ENCODE assay signal across 16 cellular contexts in genomic region chr3:129598484-129598883, GRCh38. TPM values are rescaled to one million over a fixed set of nuclear protein-coding genes. Genes with fewer than 3 reads are reported as not detected.
A peak's percentile ranks its signal among the peaks of the same experiment; 100 is the strongest.
DNase-seq lines count a peak whose midpoint lies in the region; ATAC-seq, FAIRE-seq and TF ChIP-seq lines count a peak whose summit lies in the region.
"Had no signal": no experiment of that assay in that cellular context is flagged by ENCODE, and none has a peak within 500 bp of the region (broad histone marks: within the 10 kb centered on the region; RNA-seq: fewer than 3 reads in every experiment).

No MANE protein-coding gene starts in this region.

- H3K4me3 ChIP-seq in K562 (no peak overlapping the region), liver (ENCODE audit: low read depth in 1 of 3, low read length in 3 of 3) (no peak overlapping the region), stomach (no peak overlapping the region)

- H3K4me2 ChIP-seq in H9 (ENCODE audit: insufficient read depth, insufficient read length, low read length) (no peak overlapping the region), K562 (ENCODE audit: insufficient read depth, low read length) (no peak overlapping the region)

- H3K4me3 Mint-ChIP-seq in H9, result 0 out of 5 replicates have a peak overlapping the region, but pooled peaks of 1 of the 2 experiments have one; percentile 26
- H3K4me3 Mint-ChIP-seq: activated T-helper 1 cell treated with anti-CD3 and anti-CD28 coated beads, Interleukin-12 subunit alpha, Interleukin-12 subunit beta, Interleukin-2, Interleukin-4 antibody, amounts not matched to agents 30 ng/mL and 10 ng/mL and 1 ng/mL, durations not matched to agents 14 hours and 24 hours and 36 hours had no signal

- H3K27ac Mint-ChIP-seq in H9, result peak overlapping the region; percentile 6 to 94 (median 83); a peak in 3 of 7 replicates
- H3K27ac Mint-ChIP-seq: activated T-helper 1 cell treated with anti-CD3 and anti-CD28 coated beads, Interleukin-12 subunit alpha, Interleukin-12 subunit beta, Interleukin-2, Interleukin-4 antibody, amounts not matched to agents 30 ng/mL and 10 ng/mL and 1 ng/mL, durations not matched to agents 14 hours and 24 hours and 36 hours had no signal

- H3K4me1 ChIP-seq in H9 (ENCODE audit: insufficient read depth, low read length), result peaks cover 4% of the 10 kb centered on the region; the same call in 1 of the 2 replicates
- H3K4me1 ChIP-seq in K562 (replicated peaks in 1 of 2; ENCODE audit: control insufficient read depth in 2 of 2, insufficient read depth in 2 of 2, low read length in 2 of 2), result peaks cover 35 to 70% of the 10 kb centered on the region in 2 experiments
- peaks cover 8 to 51% (median 25%) of the 10 kb centered on the region in 4 donors for H3K4me1 ChIP-seq in liver (ENCODE audit: control insufficient read depth in 4 of 4, insufficient read depth in 4 of 4, low read length in 3 of 4)
- H3K4me1 ChIP-seq in stomach, result peaks cover 74 to 100% (median 89%) of the 10 kb centered on the region in 4 donors

- no peak overlapping the region for H3K14ac ChIP-seq in H9 (ENCODE audit: insufficient read depth, low read length)

- no peak overlapping the region for H3K56ac ChIP-seq in H9 (ENCODE audit: insufficient read length, low read depth, low read length)

- TF ChIP-seq EP300 in K562 (IDR thresholded peaks at IDR 0.05; ENCODE audit: low read length), result no peak
- TF ChIP-seq EP300 in stomach (IDR thresholded peaks at IDR 0.05), result no peak

- H2BK20ac ChIP-seq in H9 (ENCODE audit: low read depth, low read length, poor library complexity, severe bottlenecking), result no peak overlapping the region

- ATAC-seq in K562, result no peak
- ATAC-seq: naive thymus-derived CD4-positive, alpha-beta T cell had no signal

- no peaks in the 10 kb centered on the region for H4K20me1 ChIP-seq in H9 (ENCODE audit: control insufficient read depth, insufficient read depth, insufficient read length)
- peaks cover 4% of the 10 kb centered on the region; the same call in 1 of the 2 replicates for H4K20me1 ChIP-seq in K562 (replicated peaks; ENCODE audit: control insufficient read depth, insufficient read depth, low read length)

- CTCF ChIA-PET in K562 (lab: Yijun Ruan, JAX; ENCODE audit: low intra/inter-chr PET ratio), result no interaction called here

- H2BK15ac ChIP-seq in H9 (ENCODE audit: low read depth, low read length), result no peak overlapping the region

- H3K79me2 ChIP-seq in H9 (ENCODE audit: insufficient read depth, low read length), result peaks cover 3% of the 10 kb centered on the region; the same call in 1 of the 2 replicates
- H3K79me2 ChIP-seq in K562 (ENCODE audit: control insufficient read depth, insufficient read depth, low read length), result peaks cover 75% of the 10 kb centered on the region

- H3K79me1 ChIP-seq in H9 (ENCODE audit: insufficient read depth, low read depth, low read length, poor library complexity, severe bottlenecking), result no peaks in the 10 kb centered on the region

- POLR2A ChIA-PET in K562 (lab: Yijun Ruan, JAX), result no interaction called here

- BruUV-seq in K562 (replicated peaks; lab: Mats Ljungman, UMichigan), result no TSS peak

- no peak overlapping the region for H2BK120ac ChIP-seq in H9 (ENCODE audit: low read depth, low read length, poor library complexity, severe bottlenecking)

- TF ChIP-seq POLR2A in K562 (conservative IDR thresholded peaks at IDR 0.05) (no peak), stomach (IDR thresholded peaks at IDR 0.05) (no peak)

- in situ Hi-C loops in K562 (cut with MboI), result no loop called here

- DNase-seq in H9, result no peak
- DNase-seq in K562 (ENCODE audit: extremely low read depth in 1 of 4, low spot score in 3 of 4), result no peak
- DNase-seq in stomach, result no peak
- DNase-seq in NCI-H2171 treated with DMSO at 0.1 percent for 48 hours (lab: John Stamatoyannopoulos, UW), result no peak
- DNase-seq in activated gamma-delta T cell treated with Interleukin-2 at 50 U/mL for 16 hours, result no peak
- DNase-seq in SHP77 (lab: John Stamatoyannopoulos, UW), result no peak
- DNase-seq in D341Med (ENCODE audit: low spot score), result no peak
- DNase-seq: activated CD4-positive, alpha-beta T cell treated with anti-CD3 and anti-CD28 coated beads for 1 hour; KBM-7; naive thymus-derived CD4-positive, alpha-beta T cell; NCI-H1930; stimulated activated CD4-positive, alpha-beta T cell treated with anti-CD3 and anti-CD28 coated beads, Interleukin-12 subunit alpha, Interleukin-12 subunit beta, amount 100 ng/mL, for 4 hours had no signal

- H3K27me3 Mint-ChIP-seq in H9 (ENCODE audit: low read depth), result peaks cover 3% of the 10 kb centered on the region

- intact Hi-C loops in K562 (cut with micrococcal nuclease) (no loop called here), stomach (cut with DNase I; ENCODE audit: low total_unique reads) (no loop called here)

- H4K8ac ChIP-seq in H9 (replicated peaks; ENCODE audit: insufficient read length, low read depth, low read length), result no peak overlapping the region

- no peaks in the 10 kb centered on the region for H3K27me3 ChIP-seq in H9 (ENCODE audit: insufficient read depth, low read length)
- H3K27me3 ChIP-seq in K562 (ENCODE audit: control insufficient read depth in 2 of 2, insufficient read depth in 2 of 2, low read length in 2 of 2), result no peaks in the 10 kb centered on the region
- no peaks in the 10 kb centered on the region for H3K27me3 ChIP-seq in liver (ENCODE audit: control insufficient read depth in 4 of 4, insufficient read depth in 4 of 4, low read length in 3 of 4)
- no peaks in the 10 kb centered on the region for H3K27me3 ChIP-seq in stomach

- no peak overlapping the region for H3K4ac ChIP-seq in H9 (ENCODE audit: low read depth, low read length)

- H4K91ac ChIP-seq in H9 (ENCODE audit: insufficient read length, low read depth, low read length), result no peak overlapping the region

- no peak overlapping the region for H2BK5ac ChIP-seq in H9 (ENCODE audit: insufficient read length, low read length)

- TF ChIP-seq CTCF in H9 (conservative IDR thresholded peaks at IDR 0.05) (no peak), K562 (IDR thresholded peaks at IDR 0.05 in 2 of 3, conservative IDR thresholded peaks at IDR 0.05 in 1 of 3; ENCODE audit: insufficient read depth in 2 of 3, low read depth in 1 of 3, low read length in 3 of 3) (no peak), liver (IDR thresholded peaks at IDR 0.05; ENCODE audit: low read depth, low read length, missing input control) (no peak), stomach (IDR thresholded peaks at IDR 0.05) (no peak)

- H2AFZ ChIP-seq in H9 (ENCODE audit: low read length) (no peak overlapping the region), K562 (ENCODE audit: low read depth, low read length) (no peak overlapping the region)

- H2BK12ac ChIP-seq in H9 (ENCODE audit: insufficient read length, low read depth, low read length), result no peak overlapping the region

- no CpG with 5 or more reads among the region's 11 CpGs for WGBS in H9 (ENCODE audit: extremely low coverage, insufficient read length, low lambda C conversion rate)
- WGBS in K562 (ENCODE audit: insufficient coverage, low coverage, missing lambda C conversion rate), result 89% methylated on average over 7 of the region's 11 CpGs
- WGBS in liver, result 84% methylated on average over 11 of the region's 11 CpGs
- 82 to 92% (median 89%) methylated on average over 8 to 11 of the region's 11 CpGs for WGBS in stomach, 5 donors

- no peaks in the 10 kb centered on the region for H3K9me1 ChIP-seq in K562 (ENCODE audit: control insufficient read depth, insufficient read depth, low read length)

- H4K5ac ChIP-seq in H9 (ENCODE audit: insufficient read length, low read depth, low read length), result no peak overlapping the region

- peaks cover 5% of the 10 kb centered on the region; the same call in 1 of the 3 replicates for H3K36me3 ChIP-seq in K562 (ENCODE audit: control insufficient read depth, insufficient read depth, low read length)
- no peaks in the 10 kb centered on the region for H3K36me3 ChIP-seq in liver (ENCODE audit: control insufficient read depth in 4 of 4, insufficient read depth in 3 of 4, low read depth in 1 of 4, low read length in 3 of 4)
- H3K36me3 ChIP-seq in stomach, result peaks cover 0 to 3% (median 0%) of the 10 kb centered on the region in 4 donors

- H2AK5ac ChIP-seq in H9 (ENCODE audit: insufficient read length, low read length), result no peak overlapping the region

- H3T11ph ChIP-seq in H9 (ENCODE audit: low read length), result no peak overlapping the region

- peaks cover 0 to 2% of the 10 kb centered on the region in 2 experiments; a peak in 1 of 5 replicates for H3K9me3 Mint-ChIP-seq in H9
- H3K9me3 Mint-ChIP-seq: activated T-helper 1 cell treated with anti-CD3 and anti-CD28 coated beads, Interleukin-12 subunit alpha, Interleukin-12 subunit beta, Interleukin-2, Interleukin-4 antibody, amounts not matched to agents 30 ng/mL and 10 ng/mL and 1 ng/mL, durations not matched to agents 14 hours and 24 hours and 36 hours; naive thymus-derived CD4-positive, alpha-beta T cell had no signal

- no peaks in the 10 kb centered on the region for H3K23me2 ChIP-seq in H9 (ENCODE audit: insufficient read length, low read depth, low read length, poor library complexity, severe bottlenecking)

- H3K18ac ChIP-seq in H9 (ENCODE audit: insufficient read length, low read depth, low read length), result no peak overlapping the region

- no peak overlapping the region for H3K23ac ChIP-seq in H9 (ENCODE audit: insufficient read length, low read depth, low read length)

- H3K9ac ChIP-seq in H9 (ENCODE audit: extremely low read depth, insufficient read length, low read length), result no peak overlapping the region
- H3K9ac ChIP-seq in K562 (ENCODE audit: insufficient read depth in 1 of 2, low read depth in 2 of 2, low read length in 2 of 2), result peak overlapping the region in 1 of 2 experiments; percentile 72; a peak in 1 of 4 replicates
- H3K9ac ChIP-seq in liver (ENCODE audit: low read depth in 1 of 2, low read length in 2 of 2), result no peak overlapping the region

- TF ChIP-seq RAD21 in K562 (CRISPR knock-in tag; conservative IDR thresholded peaks at IDR 0.05 in 1 of 2, IDR thresholded peaks at IDR 0.05 in 1 of 2) (no peak), liver (IDR thresholded peaks at IDR 0.05) (no peak)

- H3K27ac ChIP-seq in H9 (ENCODE audit: insufficient read length, low read depth, low read length) (no peak overlapping the region), K562 (ENCODE audit: extremely low read depth, low read depth, low read length) (no peak overlapping the region; the same call in 2 of the 3 replicates), liver (ENCODE audit: low read depth in 1 of 2, low read length in 2 of 2) (peak overlapping the region; percentile 75 to 78), stomach (peak overlapping the region; percentile 62 to 88 (median 81))
- H3K27ac ChIP-seq: epithelial cell of prostate had no signal

- no peak for FAIRE-seq in K562 (lab: Jason Lieb, UNC)
- FAIRE-seq: G401.6 had no signal

- H3K36me3 Mint-ChIP-seq in H9 (ENCODE audit: insufficient read depth in 1 of 3, low read depth in 3 of 3), result peaks cover 0 to 1% (median 0%) of the 10 kb centered on the region in 3 experiments; a peak in 2 of 7 replicates
- H3K36me3 Mint-ChIP-seq: naive thymus-derived CD4-positive, alpha-beta T cell had no signal

- peaks cover 67 to 85% of the 10 kb centered on the region in 2 experiments for H3K4me1 Mint-ChIP-seq in H9

- H3K9me3 ChIP-seq in H9 (ENCODE audit: control insufficient read depth, low read depth, low read length) (no peaks in the 10 kb centered on the region), K562 (replicated peaks; ENCODE audit: control insufficient read depth, insufficient read depth, low read depth, low read length) (no peaks in the 10 kb centered on the region), liver (ENCODE audit: control insufficient read depth in 4 of 4, low read length in 3 of 4) (no peaks in the 10 kb centered on the region), stomach (no peaks in the 10 kb centered on the region)

RNA-seq across cellular contexts. Expression of gene PLXND1, which starts 8.0 kb away (rescaled TPM):
- total RNA-seq in H9 (2021), result 48.4 and 50.9 TPM in 2 replicates
- 63.2 and 146 TPM in 2 replicates for total RNA-seq in K562 (2011; cell fraction: chromatin; rRNA removed; ENCODE audit: low replicate concordance)
- 60.7 and 67.2 TPM in 2 replicates for total RNA-seq in K562 (2011; cell fraction: nucleolus; rRNA removed)
- total RNA-seq in K562 (2011; cell fraction: nucleoplasm; rRNA removed), result 60.1 and 91.1 TPM in 2 replicates
- total RNA-seq in K562 (2014; rRNA removed), result 10.6 and 17.2 TPM in 2 replicates
- 8.4 and 11.2 TPM in 2 replicates for total RNA-seq in K562 (2014; rRNA removed; fragmentation: Illumina TruSeq; extraction: Trizol)
- total RNA-seq in K562 (2015; rRNA removed; fragmentation: Illumina TruSeq; extraction: Trizol), result 18.6 and 18.8 TPM in 2 replicates
- 28.1 and 28.2 TPM in 2 replicates for total RNA-seq in K562 (2021)
- 14.0 and 18.1 TPM in 2 replicates for polyA plus RNA-seq in K562 (2011; rRNA removed)
- polyA plus RNA-seq in K562 (2011; cell fraction: cytosol; rRNA removed), result 16.9 and 18.1 TPM in 2 replicates
- 98.5 and 119 TPM in 2 replicates for polyA plus RNA-seq in K562 (2011; cell fraction: nucleus; rRNA removed)
- polyA plus RNA-seq in K562 (2012), result 27.6 and 28.7 TPM in 2 replicates
- polyA plus RNA-seq in K562 (2014; fragmentation: Illumina TruSeq; extraction: Trizol), result 28.8 and 33.3 TPM in 2 replicates
- under 1 TPM; 0.34 to 0.70 TPM for polyA plus RNA-seq in K562 (2014; fragmentation: Nextera tagmentation; extraction: Ambion mirVana)
- polyA plus RNA-seq in K562 (2014; rRNA removed), result 24.8 and 24.9 TPM in 2 replicates
- polyA minus RNA-seq in K562 (2011; rRNA and poly(A)+ RNA removed), result 10.0 and 13.0 TPM in 2 replicates
- 16.8 and 20.7 TPM in 2 replicates for polyA minus RNA-seq in K562 (2011; cell fraction: cytosol; rRNA and poly(A)+ RNA removed)
- 24.2 and 31.4 TPM in 2 replicates for polyA minus RNA-seq in K562 (2011; cell fraction: nucleus; rRNA and poly(A)+ RNA removed)
- total RNA-seq in liver, result 10 to 100 TPM; 39.4 to 50.2 TPM
- polyA plus RNA-seq in liver, result 10 to 100 TPM; 10.4 to 26.2 TPM
- total RNA-seq in stomach, result 100 to 1,000 TPM in 2 of 5 donors, 10 to 100 TPM in 3; 53.1 to 251 (median 65.2) TPM
- polyA plus RNA-seq in stomach, result 10 to 100 TPM; 22.6 to 44.7 (median 32.0) TPM

RNA-seq across cellular contexts. Expression of gene H1-8, which starts 55.5 kb away (rescaled TPM):
- total RNA-seq in H9 (2021), result not detected in 2 replicates
- total RNA-seq in K562 (2011; cell fraction: chromatin; rRNA removed; ENCODE audit: low replicate concordance), result not detected in 2 replicates
- total RNA-seq in K562 (2011; cell fraction: nucleolus; rRNA removed), result not detected in 2 replicates
- not detected in 2 replicates for total RNA-seq in K562 (2011; cell fraction: nucleoplasm; rRNA removed)
- not detected in 2 replicates for total RNA-seq in K562 (2014; rRNA removed)
- total RNA-seq in K562 (2014; rRNA removed; fragmentation: Illumina TruSeq; extraction: Trizol), result not detected in 2 replicates
- total RNA-seq in K562 (2015; rRNA removed; fragmentation: Illumina TruSeq; extraction: Trizol), result not detected in 2 replicates
- total RNA-seq in K562 (2021), result not detected in 2 replicates
- not detected in 2 replicates for polyA plus RNA-seq in K562 (2011; rRNA removed)
- not detected in 2 replicates for polyA plus RNA-seq in K562 (2011; cell fraction: cytosol; rRNA removed)
- polyA plus RNA-seq in K562 (2011; cell fraction: nucleus; rRNA removed), result not detected in 2 replicates
- not detected in 2 replicates for polyA plus RNA-seq in K562 (2012)
- polyA plus RNA-seq in K562 (2014; fragmentation: Illumina TruSeq; extraction: Trizol), result not detected in 2 replicates
- polyA plus RNA-seq in K562 (2014; fragmentation: Nextera tagmentation; extraction: Ambion mirVana), result not detected
- polyA plus RNA-seq in K562 (2014; rRNA removed), result not detected in 2 replicates
- polyA minus RNA-seq in K562 (2011; rRNA and poly(A)+ RNA removed), result not detected in 2 replicates
- polyA minus RNA-seq in K562 (2011; cell fraction: cytosol; rRNA and poly(A)+ RNA removed), result not detected in 2 replicates
- polyA minus RNA-seq in K562 (2011; cell fraction: nucleus; rRNA and poly(A)+ RNA removed), result not detected in 2 replicates
- not detected for total RNA-seq in liver
- polyA plus RNA-seq in liver, result not detected
- not detected for total RNA-seq in stomach
- polyA plus RNA-seq in stomach, result not detected
- total RNA-seq: activated T-helper 1 cell treated with anti-CD3 and anti-CD28 coated beads, Interleukin-12 subunit alpha, Interleukin-12 subunit beta, Interleukin-2, Interleukin-4 antibody, amounts not matched to agents 30 ng/mL and 10 ng/mL and 1 ng/mL, durations not matched to agents 14 hours and 24 hours and 36 hours; naive thymus-derived CD4-positive, alpha-beta T cell had no signal
- polyA plus RNA-seq: naive thymus-derived CD4-positive, alpha-beta T cell had no signal

Comparison
In these comparisons a context has a peak if more than half of its experiments do, and no peak if none do; other contexts are left out.
1. H3K27ac ChIP-seq: peak in liver (2 of 2) and stomach (5 of 5); none in H9 (single experiment) and K562 (single experiment).